In the genomic region with DNA sequence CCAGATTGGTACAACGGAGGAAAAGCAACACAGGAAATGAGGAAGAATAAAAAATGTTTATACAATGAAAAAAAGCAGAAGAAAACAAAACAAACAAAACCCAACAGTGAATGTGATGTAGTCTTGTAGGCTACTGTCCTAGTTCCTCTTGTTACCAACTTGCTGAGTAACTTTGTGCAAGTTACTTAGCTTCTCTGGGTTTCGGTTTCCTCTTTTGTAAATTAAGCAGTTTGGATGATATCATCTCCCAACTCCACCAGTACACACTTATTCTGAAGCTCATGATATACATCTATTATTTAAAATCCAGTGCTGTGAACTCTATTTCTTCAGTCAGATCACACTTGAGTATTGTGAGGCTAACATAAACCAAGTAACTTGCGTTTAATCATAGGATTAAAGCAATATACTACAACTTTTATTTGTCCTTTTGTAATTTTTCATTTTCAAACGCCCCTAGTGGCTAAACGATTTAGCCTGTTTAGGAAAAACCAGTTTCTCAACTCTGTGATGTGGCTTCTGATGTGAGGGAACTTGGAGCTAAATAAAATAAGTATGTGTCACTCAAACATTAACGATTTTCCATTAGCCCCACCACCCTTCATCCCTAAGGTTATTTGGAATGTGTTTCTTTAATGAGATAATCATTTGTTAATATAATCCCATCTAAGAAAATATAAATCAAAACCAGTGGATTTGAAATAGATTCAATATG, we compare ENCODE assay signal across 1 cellular context.
TF ChIP-seq lines count a peak whose summit lies in the region.

No MANE protein-coding gene starts in this region.

TF ChIP-seq in HepG2, 621 proteins besides CTCF, POLR2A, EP300 and RAD21:
- TF ChIP-seq ZFP1 (CRISPR knock-in tag; IDR thresholded peaks at IDR 0.05) (0 out of 2 replicates have a peak, but pooled peaks have one; percentile 17), KDM2A (CRISPR knock-in tag; IDR thresholded peaks at IDR 0.05; ENCODE audit: borderline replicate concordance, low read depth) (no peak), STAG1 (CRISPR knock-in tag; IDR thresholded peaks at IDR 0.05) (0 out of 2 replicates have a peak, but pooled peaks have one; percentile 9), TAF1 (CRISPR knock-in tag; IDR thresholded peaks at IDR 0.05) (no peak), MIER3 (CRISPR knock-in tag; IDR thresholded peaks at IDR 0.05; ENCODE audit: borderline replicate concordance) (peak; percentile 16; the same call in 1 of the 2 replicates), CREB1 (IDR thresholded peaks at IDR 0.05) (no peak), CREB1 (CRISPR knock-in tag; IDR thresholded peaks at IDR 0.05) (peak; percentile 44; the same call in 1 of the 2 replicates), NR2F1 (CRISPR knock-in tag; IDR thresholded peaks at IDR 0.05) (0 out of 4 replicates have a peak, but pooled peaks of 1 of the 2 experiments have one; percentile 21), THYN1 (CRISPR knock-in tag; IDR thresholded peaks at IDR 0.05; ENCODE audit: borderline replicate concordance, low read depth) (no peak), TGIF2 (CRISPR knock-in tag; IDR thresholded peaks at IDR 0.05) (0 out of 2 replicates have a peak, but pooled peaks have one; percentile 13), KAT8 (CRISPR knock-in tag; IDR thresholded peaks at IDR 0.05) (peak; percentile 34; the same call in 1 of the 2 replicates), TARDBP (CRISPR knock-in tag; IDR thresholded peaks at IDR 0.05) (0 out of 2 replicates have a peak, but pooled peaks have one; percentile 49), SAP130 (CRISPR knock-in tag; IDR thresholded peaks at IDR 0.05; ENCODE audit: low read depth) (peak; percentile 27; the same call in 1 of the 2 replicates), SRF (IDR thresholded peaks at IDR 0.05; ENCODE audit: low read depth, low read length) (0 out of 2 replicates have a peak, but pooled peaks have one; percentile 23), RCOR2 (CRISPR knock-in tag; IDR thresholded peaks at IDR 0.05) (0 out of 2 replicates have a peak, but pooled peaks have one; percentile 18), SRSF1 (optimal IDR thresholded peaks at IDR 0.05; ENCODE audit: low read depth, low read length) (no peak)
- TF ChIP-seq, protein P1, sequence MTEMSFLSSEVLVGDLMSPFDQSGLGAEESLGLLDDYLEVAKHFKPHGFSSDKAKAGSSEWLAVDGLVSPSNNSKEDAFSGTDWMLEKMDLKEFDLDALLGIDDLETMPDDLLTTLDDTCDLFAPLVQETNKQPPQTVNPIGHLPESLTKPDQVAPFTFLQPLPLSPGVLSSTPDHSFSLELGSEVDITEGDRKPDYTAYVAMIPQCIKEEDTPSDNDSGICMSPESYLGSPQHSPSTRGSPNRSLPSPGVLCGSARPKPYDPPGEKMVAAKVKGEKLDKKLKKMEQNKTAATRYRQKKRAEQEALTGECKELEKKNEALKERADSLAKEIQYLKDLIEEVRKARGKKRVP (CRISPR knock-in tag; IDR thresholded peaks at IDR 0.05) = no peak
- TF ChIP-seq, protein P2, sequence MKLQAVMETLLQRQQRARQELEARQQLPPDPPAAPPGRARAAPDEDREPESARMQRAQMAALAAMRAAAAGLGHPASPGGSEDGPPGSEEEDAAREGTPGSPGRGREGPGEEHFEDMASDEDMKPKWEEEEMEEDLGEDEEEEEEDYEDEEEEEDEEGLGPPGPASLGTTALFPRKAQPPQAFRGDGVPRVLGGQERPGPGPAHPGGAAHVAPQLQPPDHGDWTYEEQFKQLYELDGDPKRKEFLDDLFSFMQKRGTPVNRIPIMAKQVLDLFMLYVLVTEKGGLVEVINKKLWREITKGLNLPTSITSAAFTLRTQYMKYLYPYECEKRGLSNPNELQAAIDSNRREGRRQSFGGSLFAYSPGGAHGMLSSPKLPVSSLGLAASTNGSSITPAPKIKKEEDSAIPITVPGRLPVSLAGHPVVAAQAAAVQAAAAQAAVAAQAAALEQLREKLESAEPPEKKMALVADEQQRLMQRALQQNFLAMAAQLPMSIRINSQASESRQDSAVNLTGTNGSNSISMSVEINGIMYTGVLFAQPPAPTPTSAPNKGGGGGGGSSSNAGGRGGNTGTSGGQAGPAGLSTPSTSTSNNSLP (IDR thresholded peaks at IDR 0.05; ENCODE audit: low read depth, low read length) = peak; percentile 77
- TF ChIP-seq, protein P3, sequence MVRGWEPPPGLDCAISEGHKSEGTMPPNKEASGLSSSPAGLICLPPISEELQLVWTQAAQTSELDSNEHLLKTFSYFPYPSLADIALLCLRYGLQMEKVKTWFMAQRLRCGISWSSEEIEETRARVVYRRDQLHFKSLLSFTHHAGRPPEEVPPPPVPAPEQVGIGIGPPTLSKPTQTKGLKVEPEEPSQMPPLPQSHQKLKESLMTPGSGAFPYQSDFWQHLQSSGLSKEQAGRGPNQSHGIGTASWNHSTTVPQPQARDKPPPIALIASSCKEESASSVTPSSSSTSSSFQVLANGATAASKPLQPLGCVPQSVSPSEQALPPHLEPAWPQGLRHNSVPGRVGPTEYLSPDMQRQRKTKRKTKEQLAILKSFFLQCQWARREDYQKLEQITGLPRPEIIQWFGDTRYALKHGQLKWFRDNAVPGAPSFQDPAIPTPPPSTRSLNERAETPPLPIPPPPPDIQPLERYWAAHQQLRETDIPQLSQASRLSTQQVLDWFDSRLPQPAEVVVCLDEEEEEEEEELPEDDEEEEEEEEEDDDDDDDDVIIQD (CRISPR knock-in tag; IDR thresholded peaks at IDR 0.05; ENCODE audit: low read depth) = peak; percentile 10; the same call in 1 of the 2 replicates
- TF ChIP-seq, protein P4, sequence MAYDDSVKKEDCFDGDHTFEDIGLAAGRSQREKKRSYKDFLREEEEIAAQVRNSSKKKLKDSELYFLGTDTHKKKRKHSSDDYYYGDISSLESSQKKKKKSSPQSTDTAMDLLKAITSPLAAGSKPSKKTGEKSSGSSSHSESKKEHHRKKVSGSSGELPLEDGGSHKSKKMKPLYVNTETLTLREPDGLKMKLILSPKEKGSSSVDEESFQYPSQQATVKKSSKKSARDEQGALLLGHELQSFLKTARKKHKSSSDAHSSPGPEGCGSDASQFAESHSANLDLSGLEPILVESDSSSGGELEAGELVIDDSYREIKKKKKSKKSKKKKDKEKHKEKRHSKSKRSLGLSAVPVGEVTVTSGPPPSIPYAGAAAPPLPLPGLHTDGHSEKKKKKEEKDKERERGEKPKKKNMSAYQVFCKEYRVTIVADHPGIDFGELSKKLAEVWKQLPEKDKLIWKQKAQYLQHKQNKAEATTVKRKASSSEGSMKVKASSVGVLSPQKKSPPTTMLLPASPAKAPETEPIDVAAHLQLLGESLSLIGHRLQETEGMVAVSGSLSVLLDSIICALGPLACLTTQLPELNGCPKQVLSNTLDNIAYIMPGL (CRISPR knock-in tag; IDR thresholded peaks at IDR 0.05; ENCODE audit: borderline replicate concordance in 1 of 2, low read depth in 1 of 2) = 0 out of 4 replicates have a peak, but pooled peaks of 1 of the 2 experiments have one; percentile 65
